Comparison of ENCODE assay signal across 8 cellular contexts in the genomic region with DNA sequence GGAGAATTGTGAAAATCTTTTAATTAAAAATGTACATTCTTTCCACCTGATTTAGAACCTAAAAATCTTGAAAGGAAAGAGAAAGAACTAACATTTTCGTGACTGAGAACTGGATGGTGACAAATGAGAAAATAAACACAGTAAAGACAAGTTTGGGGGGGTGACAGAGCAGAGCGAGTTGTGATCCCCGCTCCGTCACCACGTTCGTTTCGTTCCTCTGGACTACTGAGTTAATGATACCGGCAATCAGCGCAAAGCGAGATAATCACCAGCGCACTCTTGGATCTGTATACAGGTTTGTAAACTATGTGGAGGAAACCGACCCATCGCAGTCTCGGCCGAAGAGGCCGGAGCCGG. TPM values are rescaled to one million over a fixed set of nuclear protein-coding genes. Genes with fewer than 3 reads are reported as not detected.
DNase-seq lines count a peak whose midpoint lies in the region; ATAC-seq and TF ChIP-seq lines count a peak whose summit lies in the region.

No MANE protein-coding gene starts in this region.

- peak overlapping the region; percentile 94 to 100 (median 97) for H3K4me3 Mint-ChIP-seq in CD4-positive, alpha-beta memory T cell
- H3K4me3 Mint-ChIP-seq in nephron progenitor cell = peak overlapping the region; percentile 97

- no peaks in the 10 kb centered on the region for H3K9me3 ChIP-seq in CD4-positive, alpha-beta memory T cell (ENCODE audit: control insufficient read depth in 1 of 2, low read length in 2 of 2)
- no peaks in the 10 kb centered on the region for H3K9me3 ChIP-seq in effector memory CD4-positive, alpha-beta T cell (ENCODE audit: control insufficient read depth, low read length)

- H3K4me1 Mint-ChIP-seq in CD4-positive, alpha-beta memory T cell = peaks cover 13 to 40% (median 24%) of the 10 kb centered on the region in 4 donors
- H3K4me1 Mint-ChIP-seq in nephron progenitor cell = peaks cover 17% of the 10 kb centered on the region

- in situ Hi-C loops in GM13977 (cut with MboI; ENCODE audit: low pct_unique_long_range_greater_than_20kb, low sequenced_read_pairs, unreplicated experiment) = no loop called here

- CTCF ChIA-PET in CD4-positive, alpha-beta memory T cell (lab: Charles Lee; ENCODE audit: partially characterized antibody) = no interaction called here

- H3K27me3 Mint-ChIP-seq in CD4-positive, alpha-beta memory T cell = peaks cover 1 to 8% of the 10 kb centered on the region in 2 donors
- H3K27me3 Mint-ChIP-seq in nephron progenitor cell (ENCODE audit: low read depth, poor library complexity) = peaks cover 40% of the 10 kb centered on the region

- H3K4me3 ChIP-seq in CD4-positive, alpha-beta memory T cell (ENCODE audit: low read length in 2 of 2) = peak overlapping the region; percentile 49 to 65
- peak overlapping the region; percentile 86 for H3K4me3 ChIP-seq in KMS-11 (IDR thresholded peaks at IDR 0.05; ENCODE audit: insufficient read depth, low read depth, low read length)
- H3K4me3 ChIP-seq in effector memory CD4-positive, alpha-beta T cell (ENCODE audit: insufficient read depth, low read depth, low read length, poor library complexity, severe bottlenecking) = peak overlapping the region; percentile 96

- H3K4me1 ChIP-seq in CD4-positive, alpha-beta memory T cell (ENCODE audit: insufficient read depth, low read length) = peaks cover 23% of the 10 kb centered on the region
- peaks cover 22% of the 10 kb centered on the region for H3K4me1 ChIP-seq in KMS-11 (ENCODE audit: low read depth, poor library complexity, severe bottlenecking)
- peaks cover 4% of the 10 kb centered on the region for H3K4me1 ChIP-seq in effector memory CD4-positive, alpha-beta T cell (ENCODE audit: control insufficient read depth, insufficient read depth, low read length, poor library complexity, severe bottlenecking)

- no peaks in the 10 kb centered on the region for H3K79me2 ChIP-seq in KMS-11 (ENCODE audit: insufficient read depth, low read depth)

- peaks cover 0 to 16% of the 10 kb centered on the region in 2 donors for H3K36me3 Mint-ChIP-seq in CD4-positive, alpha-beta memory T cell
- H3K36me3 Mint-ChIP-seq in nephron progenitor cell (ENCODE audit: low read depth) = peaks cover 9% of the 10 kb centered on the region

- H3K9me3 Mint-ChIP-seq in CD4-positive, alpha-beta memory T cell = peaks cover 0 to 14% (median 0%) of the 10 kb centered on the region in 8 donors
- H3K9me3 Mint-ChIP-seq in nephron progenitor cell = peaks cover 16% of the 10 kb centered on the region

- H3K4me2 ChIP-seq in KMS-11 = peak overlapping the region; percentile 85

- peak overlapping the region; percentile 98 to 100 (median 100) for H3K27ac Mint-ChIP-seq in CD4-positive, alpha-beta memory T cell
- H3K27ac Mint-ChIP-seq in nephron progenitor cell = peak overlapping the region; percentile 99

- H4K20me1 ChIP-seq in KMS-11 (ENCODE audit: insufficient read depth) = no peaks in the 10 kb centered on the region

- H3K27ac ChIP-seq in CD4-positive, alpha-beta memory T cell (ENCODE audit: low read depth, low read length) = peak overlapping the region; percentile 97
- H3K27ac ChIP-seq in KMS-11 = peak overlapping the region; percentile 89
- peak overlapping the region; percentile 94 for H3K27ac ChIP-seq in effector memory CD4-positive, alpha-beta T cell (ENCODE audit: insufficient read depth, low read length, poor library complexity, severe bottlenecking)

- intact Hi-C loops in CD4-positive, alpha-beta memory T cell (cut with micrococcal nuclease) = loop anchor here (1.0 to 10.0 kb wide), 4 partner anchors 9 to 366 kb away; a partner anchor contains a TSS

- no peak for ATAC-seq in HG03280 (IDR thresholded peaks at IDR 0.05; ENCODE audit: unreplicated experiment)

- H3K36me3 ChIP-seq in CD4-positive, alpha-beta memory T cell (ENCODE audit: insufficient read depth, low read length) = no peaks in the 10 kb centered on the region
- no peaks in the 10 kb centered on the region for H3K36me3 ChIP-seq in KMS-11 (ENCODE audit: insufficient read depth)
- no peaks in the 10 kb centered on the region for H3K36me3 ChIP-seq in effector memory CD4-positive, alpha-beta T cell (ENCODE audit: control insufficient read depth, insufficient read depth, low read length)

- H3K9ac ChIP-seq in KMS-11 = peak overlapping the region; percentile 70

- TF ChIP-seq CTCF in KMS-11 (conservative IDR thresholded peaks at IDR 0.05; ENCODE audit: low read depth, low read length) (no peak), nephron progenitor cell (IDR thresholded peaks at IDR 0.05) (no peak), GM13977 (IDR thresholded peaks at IDR 0.05; ENCODE audit: extremely low read depth, insufficient read depth, missing control alignments) (no peak), GM10266 (IDR thresholded peaks at IDR 0.05; ENCODE audit: control insufficient read depth, insufficient read depth, low read depth, missing control alignments) (no peak)

- POLR2A ChIA-PET in CD4-positive, alpha-beta memory T cell (lab: Charles Lee; ENCODE audit: partially characterized antibody) = interaction anchor here (1.0 kb wide), 1 partner anchor 85 kb away, joined by 3 read pairs; a partner anchor contains a TSS

- H3K27me3 ChIP-seq in CD4-positive, alpha-beta memory T cell (ENCODE audit: insufficient read depth, low read length) = no peaks in the 10 kb centered on the region
- H3K27me3 ChIP-seq in KMS-11 (ENCODE audit: insufficient read depth, low read depth) = no peaks in the 10 kb centered on the region
- H3K27me3 ChIP-seq in effector memory CD4-positive, alpha-beta T cell (replicated peaks; ENCODE audit: control insufficient read depth, insufficient read depth, low read length, poor library complexity, severe bottlenecking) = no peaks in the 10 kb centered on the region

- H2AFZ ChIP-seq in KMS-11 (ENCODE audit: low read depth) = peak overlapping the region; percentile 90

- DNase-seq in CD4-positive, alpha-beta memory T cell = no peak
- DNase-seq in effector memory CD4-positive, alpha-beta T cell = no peak
- DNase-seq in nephron progenitor cell (no peak), GM13977 (ENCODE audit: low spot score) (no peak), GM10266 (ENCODE audit: extremely low spot score) (no peak), KG1 (lab: John Stamatoyannopoulos, UW) (no peak)

RNA-seq across cellular contexts. Expression of a gene that starts 31.2 kb away (rescaled TPM):
- total RNA-seq in CD4-positive, alpha-beta memory T cell = not detected
- polyA plus RNA-seq in CD4-positive, alpha-beta memory T cell = not detected
